Comparison of ENCODE assay signal across 27 cellular contexts in the genomic region with DNA sequence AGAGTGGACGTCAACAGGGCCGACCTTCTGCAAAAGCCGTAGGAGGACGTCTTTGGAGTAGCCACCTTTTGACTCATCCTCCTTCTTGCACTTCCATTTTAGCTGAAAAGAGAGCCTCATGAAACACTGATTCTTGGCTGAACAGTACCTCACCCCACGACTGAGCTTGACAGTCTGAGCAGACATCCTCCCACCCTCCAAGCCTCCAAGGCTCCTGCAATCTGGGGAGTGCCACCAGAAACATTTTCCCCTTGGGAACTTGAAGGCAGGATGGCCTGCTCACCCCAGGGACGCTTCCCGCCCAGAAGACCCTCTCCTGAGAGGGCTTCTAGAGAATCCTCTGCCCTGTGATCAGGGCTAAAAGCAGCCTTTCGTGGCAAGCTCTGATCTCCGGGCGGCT. TPM values are rescaled to one million over a fixed set of nuclear protein-coding genes. Genes with fewer than 3 reads are reported as not detected.
"Had no signal": no experiment of that assay in that cellular context is flagged by ENCODE, and none has a peak within 500 bp of the region (broad histone marks: within the 10 kb centered on the region; RNA-seq: fewer than 3 reads in every experiment).

No MANE protein-coding gene starts in this region.

- DNase-seq: activated CD4-positive, alpha-beta T cell treated with anti-CD3 and anti-CD28 coated beads for 48 hours; activated CD4-positive, alpha-beta T cell treated with anti-CD3 and anti-CD28 coated beads, Interleukin-2, amount 50 U/mL, for 4 hours; activated CD4-positive, CD25-positive, alpha-beta regulatory T cell treated with anti-CD3 and anti-CD28 coated beads, Interleukin-2, amount 50 U/mL, for 72 hours; activated CD8-positive, alpha-beta memory T cell treated with anti-CD3 and anti-CD28 coated beads, Interleukin-2, amount 50 U/mL, for 48 hours; activated CD8-positive, alpha-beta T cell treated with anti-CD3 and anti-CD28 coated beads, Interleukin-2, amount 10 ng/mL, durations not matched to agents 7 days and 5 days; activated gamma-delta T cell; activated naive CD4-positive, alpha-beta T cell treated with anti-CD3 and anti-CD28 coated beads for 36 hours; activated T-cell treated with anti-CD3 and anti-CD28 coated beads, Interleukin-2, amount 50 U/mL, for 1 hour; amygdala; MG63; MV-4-11; NCI-H1105; NCI-H1436 treated with DMSO at 0.1 percent for 48 hours; NCI-H187; NCI-H2081; NCI-H510A treated with DMSO at 0.1 percent for 48 hours; NCI-H69; NK-92 treated with Interleukin-12 subunit alpha and Interleukin-12 subunit beta, amount 100 ng/mL, for 24 hours; Peyer's patch; SHP77; SW 1271; T-helper 9 cell had no signal

- H3K4me3 ChIP-seq: cardiac muscle cell, MG63, Peyer's patch, SJSA1 had no signal

- H3K27me3 ChIP-seq: cardiac muscle cell, MG63, Peyer's patch, SJSA1 had no signal

- H3K9me3 ChIP-seq: MG63, Peyer's patch, SJSA1 had no signal

- FAIRE-seq: astrocyte had no signal

- H3K27ac ChIP-seq: cardiac muscle cell, Peyer's patch, SJSA1 had no signal

- H3K4me1 ChIP-seq: SJSA1 had no signal

- ATAC-seq: activated CD8-positive, alpha-beta T cell treated with anti-CD3 and anti-CD28 coated beads, Interleukin-2, amount 10 ng/mL, durations not matched to agents 7 days and 5 days; SK-N-SH treated with all-trans-retinoic acid at 6 μM for 48 hours; WTC11 had no signal

RNA-seq across cellular contexts. Expression of gene C15orf62, which starts 5.2 kb away (rescaled TPM):
- total RNA-seq: astrocyte had no signal
